In genomic region chr5:150036513-150036912, GRCh38 we compare ENCODE assay signal across 11 cellular contexts. TPM values are rescaled to one million over a fixed set of nuclear protein-coding genes. Genes with fewer than 3 reads are reported as not detected.
DNase-seq lines count a peak whose midpoint lies in the region; ATAC-seq, FAIRE-seq and TF ChIP-seq lines count a peak whose summit lies in the region.
"Had no signal": no experiment of that assay in that cellular context is flagged by ENCODE, and none has a peak within 500 bp of the region (broad histone marks: within the 10 kb centered on the region; RNA-seq: fewer than 3 reads in every experiment).

No MANE protein-coding gene starts in this region.

- peak; percentile 96 for FAIRE-seq in H54 (lab: Jason Lieb, UNC)
- FAIRE-seq: GM19239 had no signal

- DNase-seq in H54 (ENCODE audit: insufficient read length, low spot score) (peak; percentile 90), amniotic epithelial cell (ENCODE audit: low read depth) (peak; percentile 98), left cardiac atrium (peak; percentile 60), smooth muscle cell of the brain vasculature (ENCODE audit: low read depth, low spot score) (peak; percentile 92), CD1c-positive myeloid dendritic cell (ENCODE audit: extremely low spot score) (no peak)
- no peak for DNase-seq in activated CD8-positive, alpha-beta memory T cell treated with anti-CD3 and anti-CD28 coated beads for 24 hours
- DNase-seq in stimulated activated CD4-positive, alpha-beta T cell treated with anti-CD3 and anti-CD28 coated beads, Interleukin-12 subunit alpha, Interleukin-12 subunit beta, amount 100 ng/mL, for 4 hours = no peak
- DNase-seq: cerebellar nuclear complex, NCI-H524 treated with DMSO at 0.1 percent for 48 hours had no signal

- intact Hi-C loops in left cardiac atrium (cut with DNase I) = no loop called here

- TF ChIP-seq POLR2A in H54 (IDR thresholded peaks at IDR 0.05; ENCODE audit: low read depth, low read length) = no peak

- ATAC-seq in left cardiac atrium (peak; percentile 91 to 98), HG02970 (IDR thresholded peaks at IDR 0.05; ENCODE audit: low FRiP score, unreplicated experiment) (no peak)

RNA-seq across cellular contexts. Expression of gene HMGXB3, which starts 36.0 kb away (rescaled TPM):
- 10 to 100 TPM; 14.1 to 22.1 TPM for total RNA-seq in left cardiac atrium

RNA-seq across cellular contexts. Expression of gene TIGD6, which starts 36.1 kb away (rescaled TPM):
- total RNA-seq in left cardiac atrium = 1 to 10 TPM; 3.3 to 4.1 TPM

RNA-seq across cellular contexts. Expression of gene CSF1R, which starts 49.8 kb away (rescaled TPM):
- total RNA-seq in left cardiac atrium = 10 to 100 TPM; 18.3 to 41.6 TPM

Comparison
In these comparisons a context has a peak if more than half of its experiments do, and no peak if none do; other contexts are left out.
1. DNase-seq: peak in H54 (single experiment), amniotic epithelial cell (single experiment), left cardiac atrium (single experiment) and smooth muscle cell of the brain vasculature (single experiment); none in activated CD8-positive, alpha-beta memory T cell treated with anti-CD3 and anti-CD28 coated beads for 24 hours (single experiment), CD1c-positive myeloid dendritic cell (single experiment) and stimulated activated CD4-positive, alpha-beta T cell treated with anti-CD3 and anti-CD28 coated beads, Interleukin-12 subunit alpha, Interleukin-12 subunit beta, amount 100 ng/mL, for 4 hours (single experiment).